Comparison of ENCODE assay signal across 23 cellular contexts in genomic region chr5:129951039-129951438, GRCh38. TPM values are rescaled to one million over a fixed set of nuclear protein-coding genes. Genes with fewer than 3 reads are reported as not detected.
DNase-seq lines count a peak whose midpoint lies in the region; ATAC-seq and TF ChIP-seq lines count a peak whose summit lies in the region.
"Had no signal": no experiment of that assay in that cellular context is flagged by ENCODE, and none has a peak within 500 bp of the region (broad histone marks: within the 10 kb centered on the region; RNA-seq: fewer than 3 reads in every experiment).

No MANE protein-coding gene starts in this region.

- H2BK5ac ChIP-seq in mesenchymal stem cell (ENCODE audit: low read depth, low read length, poor library complexity, severe bottlenecking) = no peak overlapping the region

- H2AFZ ChIP-seq in KMS-11 (ENCODE audit: low read depth) (peak overlapping the region; percentile 6; the same call in 1 of the 2 replicates), mesenchymal stem cell (ENCODE audit: low read depth, low read length) (no peak overlapping the region)

- DNase-seq in amniotic epithelial cell (ENCODE audit: low read depth) = peak; percentile 50
- DNase-seq in mesenchymal stem cell = peak; percentile 29
- no peak for DNase-seq in SKM-1 treated with dmso at 0.1 percent for 144 hours (lab: John Stamatoyannopoulos, UW; ENCODE audit: unreplicated experiment)
- DNase-seq in dedifferentiated amniotic fluid mesenchymal stem cell (ENCODE audit: extremely low spot score) = no peak
- DNase-seq: BE2C; CD4-positive, CD25-positive, alpha-beta regulatory T cell; EL; GF-D8; GOT3; HCEC 1CT; NCI-H1092; NCI-H1436; NCI-H1930; NCI-H345; NCI-H524; NCI-H774 had no signal

- H4K20me1 ChIP-seq in KMS-11 (ENCODE audit: insufficient read depth) = no peaks in the 10 kb centered on the region

- ATAC-seq in SK-N-SH treated with all-trans-retinoic acid at 6 μM for 48 hours (no peak), HG03135 (IDR thresholded peaks at IDR 0.05; ENCODE audit: unreplicated experiment) (no peak)
- ATAC-seq: A549, Right ventricle myocardium inferior had no signal

- WGBS in mesenchymal stem cell = no CpG with 5 or more reads among the region's 2 CpGs

- H3K18ac ChIP-seq in mesenchymal stem cell (ENCODE audit: low read depth in 1 of 2, low read length in 2 of 2) = no peak overlapping the region

- no peaks in the 10 kb centered on the region for H3K36me3 ChIP-seq in KMS-11 (ENCODE audit: insufficient read depth)
- no peaks in the 10 kb centered on the region for H3K36me3 ChIP-seq in mesenchymal stem cell (ENCODE audit: control insufficient read depth in 1 of 2, insufficient read depth in 2 of 2, low read depth in 1 of 2, low read length in 2 of 2)
- no peaks in the 10 kb centered on the region for H3K36me3 ChIP-seq in skeletal muscle satellite cell (ENCODE audit: insufficient read depth, low read length)
- H3K36me3 ChIP-seq: BE2C, SJSA1 had no signal

- H3K23ac ChIP-seq in mesenchymal stem cell (ENCODE audit: low read length in 2 of 2) = no peak overlapping the region

- H3K4me2 ChIP-seq in KMS-11 (peak overlapping the region; percentile 40), mesenchymal stem cell (ENCODE audit: low read length, poor library complexity, severe bottlenecking) (no peak overlapping the region), skeletal muscle satellite cell (ENCODE audit: low read length) (peak overlapping the region; percentile 51)
- H3K4me2 ChIP-seq: A549 had no signal

- H3K14ac ChIP-seq in mesenchymal stem cell (ENCODE audit: low read length in 2 of 2) = no peak overlapping the region

- no peak overlapping the region for H4K8ac ChIP-seq in mesenchymal stem cell (ENCODE audit: low read length)

- 0 out of 2 replicates have a peak overlapping the region, but pooled peaks have one; percentile 5 for H3K9ac ChIP-seq in KMS-11
- H3K9ac ChIP-seq in mesenchymal stem cell (ENCODE audit: low read length) = no peak overlapping the region
- no peak overlapping the region for H3K9ac ChIP-seq in skeletal muscle satellite cell (ENCODE audit: low read depth, low read length)

- peaks cover 14% of the 10 kb centered on the region for H3K4me1 ChIP-seq in KMS-11 (ENCODE audit: low read depth, poor library complexity, severe bottlenecking)
- H3K4me1 ChIP-seq in mesenchymal stem cell (ENCODE audit: control insufficient read depth, insufficient read depth, low read depth, low read length) = no peaks in the 10 kb centered on the region
- H3K4me1 ChIP-seq in skeletal muscle satellite cell (ENCODE audit: control insufficient read depth, insufficient read depth, low read length) = peaks cover 16% of the 10 kb centered on the region
- H3K4me1 ChIP-seq: A549, BE2C, SJSA1 had no signal

- no peak overlapping the region for H2AK5ac ChIP-seq in mesenchymal stem cell (ENCODE audit: low read length, severe bottlenecking)

- H3K27ac ChIP-seq in KMS-11 (0 out of 2 replicates have a peak overlapping the region, but pooled peaks have one; percentile 21), mesenchymal stem cell (ENCODE audit: low read length, poor library complexity, severe bottlenecking) (no peak overlapping the region)
- H3K27ac ChIP-seq: A549, SJSA1 had no signal

- H2BK12ac ChIP-seq in mesenchymal stem cell (ENCODE audit: low read length in 2 of 2) = no peak overlapping the region

- no peak overlapping the region for H2BK120ac ChIP-seq in mesenchymal stem cell (ENCODE audit: low read depth, low read length)

- H3K4ac ChIP-seq in mesenchymal stem cell (ENCODE audit: low read depth in 1 of 2, low read length in 2 of 2) = no peak overlapping the region

- no peak overlapping the region for H4K91ac ChIP-seq in mesenchymal stem cell (ENCODE audit: low read length)

- H3K79me2 ChIP-seq in KMS-11 (ENCODE audit: insufficient read depth, low read depth) = no peaks in the 10 kb centered on the region

- no peak overlapping the region for H3K4me3 ChIP-seq in KMS-11 (IDR thresholded peaks at IDR 0.05; ENCODE audit: insufficient read depth, low read depth, low read length)
- no peak overlapping the region for H3K4me3 ChIP-seq in mesenchymal stem cell (ENCODE audit: insufficient read depth in 1 of 2, low read depth in 1 of 2, low read length in 2 of 2)
- no peak overlapping the region for H3K4me3 ChIP-seq in skeletal muscle satellite cell (ENCODE audit: low read length)
- H3K4me3 ChIP-seq: A549, SJSA1 had no signal

- no peaks in the 10 kb centered on the region for H3K27me3 ChIP-seq in KMS-11 (ENCODE audit: insufficient read depth, low read depth)
- H3K27me3 ChIP-seq in mesenchymal stem cell (ENCODE audit: control insufficient read depth in 1 of 2, insufficient read depth in 1 of 2, low read length in 2 of 2) = no peaks in the 10 kb centered on the region
- no peaks in the 10 kb centered on the region for H3K27me3 ChIP-seq in skeletal muscle satellite cell (ENCODE audit: control insufficient read depth, insufficient read depth, low read length)
- H3K27me3 ChIP-seq: BE2C, SJSA1 had no signal

- no peak overlapping the region for H2BK15ac ChIP-seq in mesenchymal stem cell (ENCODE audit: low read depth, poor library complexity, severe bottlenecking)

- TF ChIP-seq CTCF in KMS-11 (conservative IDR thresholded peaks at IDR 0.05; ENCODE audit: low read depth, low read length) = no peak

- no peaks in the 10 kb centered on the region for H3K9me3 ChIP-seq in mesenchymal stem cell (ENCODE audit: control insufficient read depth, low read length)
- H3K9me3 ChIP-seq in skeletal muscle satellite cell (replicated peaks; ENCODE audit: low read length) = no peaks in the 10 kb centered on the region
- H3K9me3 ChIP-seq: A549, BE2C had no signal

- no peaks in the 10 kb centered on the region for H3K79me1 ChIP-seq in mesenchymal stem cell (replicated peaks; ENCODE audit: low read length, poor library complexity, severe bottlenecking)

TF ChIP-seq in SK-N-SH treated with all-trans-retinoic acid at 6 μM for 48 hours, 23 proteins besides CTCF, POLR2A, EP300 and RAD21:
- TF ChIP-seq ISL1 (CRISPR knock-in tag; IDR thresholded peaks at IDR 0.05) (no peak), ZNF8 (CRISPR knock-in tag; IDR thresholded peaks at IDR 0.05) (no peak), RARB (CRISPR knock-in tag; IDR thresholded peaks at IDR 0.05) (no peak), CREB5 (CRISPR knock-in tag; IDR thresholded peaks at IDR 0.05; ENCODE audit: low read depth) (no peak), GLIS3 (CRISPR knock-in tag; IDR thresholded peaks at IDR 0.05) (no peak), ZFP30 (CRISPR knock-in tag; IDR thresholded peaks at IDR 0.05) (no peak), ARNTL (CRISPR knock-in tag; IDR thresholded peaks at IDR 0.05; ENCODE audit: borderline replicate concordance, low read depth) (no peak), TCF4 (CRISPR knock-in tag; IDR thresholded peaks at IDR 0.05; ENCODE audit: borderline replicate concordance) (no peak), PATZ1 (CRISPR knock-in tag; IDR thresholded peaks at IDR 0.05; ENCODE audit: borderline replicate concordance) (no peak), CSRNP3 (CRISPR knock-in tag; IDR thresholded peaks at IDR 0.05) (no peak)

RNA-seq across cellular contexts. Expression of gene CHSY3, which starts 46.8 kb away (rescaled TPM):
- polyA plus RNA-seq in mesenchymal stem cell (2013, experiment 1 of 2) = 12.6 TPM
- polyA plus RNA-seq in mesenchymal stem cell (2013, experiment 2 of 2) = 11.9 TPM
- total RNA-seq in skeletal muscle satellite cell (2012; rRNA removed) = 4.4 and 6.8 TPM in 2 replicates
- total RNA-seq: CD4-positive, CD25-positive, alpha-beta regulatory T cell had no signal

Comparison
In these comparisons a context has a peak if more than half of its experiments do, and no peak if none do; other contexts are left out.
1. DNase-seq: peak in amniotic epithelial cell (single experiment) and mesenchymal stem cell (single experiment); none in SKM-1 treated with dmso at 0.1 percent for 144 hours (single experiment) and dedifferentiated amniotic fluid mesenchymal stem cell (single experiment).